ENCODE assay signal across 12 cellular contexts in genomic region chr15:52783191-52783829, GRCh38. TPM values are rescaled to one million over a fixed set of nuclear protein-coding genes. Genes with fewer than 3 reads are reported as not detected.
A peak's percentile ranks its signal among the peaks of the same experiment; 100 is the strongest.
DNase-seq lines count a peak whose midpoint lies in the region; ATAC-seq, FAIRE-seq and TF ChIP-seq lines count a peak whose summit lies in the region.
"Had no signal": no experiment of that assay in that cellular context is flagged by ENCODE, and none has a peak within 500 bp of the region (broad histone marks: within the 10 kb centered on the region; RNA-seq: fewer than 3 reads in every experiment).

No MANE protein-coding gene starts in this region.

- BruUV-seq in endothelial cell of umbilical vein (replicated peaks; lab: Mats Ljungman, UMichigan) = no TSS peak

- intact Hi-C loops in endothelial cell of umbilical vein (cut with micrococcal nuclease) = loop anchor here (5.0 kb wide), 1 partner anchor 829 kb away; no protein-coding TSS in a partner anchor

- no peaks in the 10 kb centered on the region for H3K9me1 ChIP-seq in endothelial cell of umbilical vein (replicated peaks; ENCODE audit: control insufficient read depth, extremely low read depth, insufficient read depth, low read length)

- H3K27ac ChIP-seq in HEK293 (ENCODE audit: extremely low read depth, low read depth, low read length) (no peak overlapping the region), endothelial cell of umbilical vein (ENCODE audit: insufficient read depth, low read depth, low read length) (no peak overlapping the region)
- H3K27ac ChIP-seq: SJSA1 had no signal

- DNase-seq in Ammon's horn (ENCODE audit: low spot score) (peak; percentile 15), endothelial cell of umbilical vein (ENCODE audit: low read depth, low spot score) (peak; percentile 33), mucosa of gallbladder (ENCODE audit: low spot score) (peak; percentile 53)
- no peak for DNase-seq in stimulated activated CD4-positive, alpha-beta T cell treated with anti-CD3 and anti-CD28 coated beads, Interleukin-4, amount 100 ng/mL, for 1 hour

- H3K9me3 ChIP-seq in HEK293 (ENCODE audit: control insufficient read depth, insufficient read depth, low read depth, low read length) (no peaks in the 10 kb centered on the region), endothelial cell of umbilical vein (replicated peaks; ENCODE audit: control insufficient read depth, insufficient read depth, low read length) (no peaks in the 10 kb centered on the region)
- H3K9me3 ChIP-seq: HAP-1, MG63, SJSA1 had no signal

- FAIRE-seq in endothelial cell of umbilical vein (lab: Jason Lieb, UNC) = no peak

- no peak overlapping the region for H2AFZ ChIP-seq in endothelial cell of umbilical vein (ENCODE audit: low read depth, low read length)

- TF ChIP-seq CTCF in HEK293 (tag by site-specific recombination; IDR thresholded peaks at IDR 0.05) (no peak), endothelial cell of umbilical vein (IDR thresholded peaks at IDR 0.05; ENCODE audit: extremely low read depth in 1 of 2, insufficient read depth in 1 of 2, low read depth in 1 of 2, low read length in 2 of 2) (no peak)

- TF ChIP-seq POLR2A in endothelial cell of umbilical vein (IDR thresholded peaks at IDR 0.05; ENCODE audit: low read depth, low read length) = no peak

- peaks cover 63 to 81% of the 10 kb centered on the region in 2 experiments for H3K27me3 ChIP-seq in endothelial cell of umbilical vein (ENCODE audit: control insufficient read depth in 2 of 2, insufficient read depth in 2 of 2, low read length in 2 of 2)

- dilution Hi-C loops in endothelial cell of umbilical vein (cut with MboI; ENCODE audit: extremely low pct_ligation_motif_present, low sequenced_read_pairs) = no loop called here

- H3K4me2 ChIP-seq in endothelial cell of umbilical vein (ENCODE audit: insufficient read depth, low read length) = no peak overlapping the region

- H3K9ac ChIP-seq in endothelial cell of umbilical vein (replicated peaks; ENCODE audit: extremely low read depth, insufficient read depth, low read length) = no peak overlapping the region

- H3K79me2 ChIP-seq in endothelial cell of umbilical vein (ENCODE audit: control insufficient read depth, insufficient read depth, low read length) = no peaks in the 10 kb centered on the region

- ATAC-seq in GM21526 (IDR thresholded peaks at IDR 0.05; ENCODE audit: low FRiP score, unreplicated experiment) = no peak
- no peak for ATAC-seq in HG03108 (IDR thresholded peaks at IDR 0.05; ENCODE audit: unreplicated experiment)
- ATAC-seq in GM18502 (IDR thresholded peaks at IDR 0.05; ENCODE audit: poor library complexity, unreplicated experiment) = no peak

- H3K36me3 ChIP-seq in HEK293 (ENCODE audit: control insufficient read depth in 2 of 2, insufficient read depth in 1 of 2, low read length in 2 of 2) = no peaks in the 10 kb centered on the region
- no peaks in the 10 kb centered on the region for H3K36me3 ChIP-seq in endothelial cell of umbilical vein (ENCODE audit: control insufficient read depth in 2 of 2, extremely low read depth in 1 of 2, insufficient read depth in 2 of 2, low read length in 2 of 2)
- H3K36me3 ChIP-seq: HAP-1, MG63, SJSA1 had no signal

- no peaks in the 10 kb centered on the region; the same call in 1 of the 2 replicates for H3K4me1 ChIP-seq in HEK293 (ENCODE audit: control insufficient read depth, insufficient read depth, low read length)
- H3K4me1 ChIP-seq in endothelial cell of umbilical vein (ENCODE audit: control insufficient read depth, extremely low read depth, insufficient read depth, low read length) = peaks cover 5% of the 10 kb centered on the region
- H3K4me1 ChIP-seq: HAP-1 had no signal

- H3K4me3 ChIP-seq in HEK293 (ENCODE audit: low read depth, low read length) = no peak overlapping the region
- H3K4me3 ChIP-seq in endothelial cell of umbilical vein (replicated peaks in 1 of 3; ENCODE audit: insufficient read depth in 1 of 3, low read depth in 1 of 3, low read length in 3 of 3) = no peak overlapping the region
- H3K4me3 ChIP-seq: HAP-1, MG63, SJSA1 had no signal

- no peaks in the 10 kb centered on the region for H4K20me1 ChIP-seq in endothelial cell of umbilical vein (replicated peaks; ENCODE audit: control insufficient read depth, extremely low read depth, insufficient read depth, low read length)

- CTCF ChIA-PET in HEK293 (lab: Yijun Ruan, JAX) (interaction anchor here (0.5 to 2.9 kb wide), 11 partner anchors 10 to 935 kb away, joined by 3 to 9 read pairs (median 3); no protein-coding TSS in a partner anchor), endothelial cell of umbilical vein (lab: Charles Lee) (interaction anchor here (1.0 to 2.6 kb wide), 5 partner anchors 10 to 935 kb away, joined by 3 to 9 read pairs (median 4); no protein-coding TSS in a partner anchor)

- POLR2A ChIA-PET in HEK293 (lab: Yijun Ruan, JAX) = no interaction called here
- POLR2A ChIA-PET in endothelial cell of umbilical vein (lab: Charles Lee) = no interaction called here

TF ChIP-seq in HEK293, 187 proteins besides CTCF, POLR2A, EP300 and RAD21:
- TF ChIP-seq ZNF174 (tag by site-specific recombination; IDR thresholded peaks at IDR 0.05) = no peak
- peak; percentile 62; the same call in 1 of the 2 replicates for TF ChIP-seq REST (tag by site-specific recombination; IDR thresholded peaks at IDR 0.05)

TF ChIP-seq in endothelial cell of umbilical vein, 7 proteins besides CTCF, POLR2A, EP300 and RAD21:
- no peak for TF ChIP-seq POLR2AphosphoS5 (IDR thresholded peaks at IDR 0.05; ENCODE audit: insufficient read depth, low read depth, low read length)
- TF ChIP-seq EZH2 (IDR thresholded peaks at IDR 0.05; ENCODE audit: borderline replicate concordance, low read depth, low read length, severe bottlenecking) = no peak
- no peak for TF ChIP-seq GATA2 (IDR thresholded peaks at IDR 0.05; ENCODE audit: insufficient read depth, insufficient read length, low read depth, low read length)
- TF ChIP-seq MAX (IDR thresholded peaks at IDR 0.05; ENCODE audit: insufficient read depth, insufficient read length) = no peak
- no peak for TF ChIP-seq JUN (IDR thresholded peaks at IDR 0.05; ENCODE audit: borderline replicate concordance, insufficient read depth, insufficient read length, low read depth)
TF ChIP-seq in endothelial cell of umbilical vein: peak in this region for 0.

RNA-seq across cellular contexts. Expression of gene ONECUT1, which starts 6.8 kb away (rescaled TPM):
- total RNA-seq in endothelial cell of umbilical vein (not detected in 2 replicates), mucosa of gallbladder (184 TPM)
- not detected in 2 replicates for polyA plus RNA-seq in endothelial cell of umbilical vein
- polyA plus RNA-seq in endothelial cell of umbilical vein (2011; cell fraction: cytosol; rRNA removed) = not detected in 2 replicates
- not detected in 2 replicates for polyA plus RNA-seq in endothelial cell of umbilical vein (2011; cell fraction: nucleus; rRNA removed)
- polyA plus RNA-seq in endothelial cell of umbilical vein (2012) = not detected in 2 replicates
- polyA minus RNA-seq in endothelial cell of umbilical vein = not detected in 2 replicates
- not detected for polyA minus RNA-seq in endothelial cell of umbilical vein (2011; cell fraction: cytosol; rRNA and poly(A)+ RNA removed)
- polyA minus RNA-seq in endothelial cell of umbilical vein (2011; cell fraction: nucleus; rRNA and poly(A)+ RNA removed) = not detected in 2 replicates
- total RNA-seq: SJSA1 had no signal
- polyA plus RNA-seq: BJ had no signal

Comparison
In these comparisons a context has a peak if more than half of its experiments do, and no peak if none do; other contexts are left out.
1. RNA of gene ONECUT1, which starts 6.8 kb away (total RNA-seq): 184 TPM in mucosa of gallbladder (single experiment); not detected in endothelial cell of umbilical vein; every median in the first group is over 100 times any median in the second.